In genomic region chr1:24558902-24559791, GRCh38 we compare ENCODE assay signal across 1 cellular context.
TF ChIP-seq lines count a peak whose summit lies in the region.

No MANE protein-coding gene starts in this region.

TF ChIP-seq in Ishikawa, 13 proteins besides CTCF, POLR2A, EP300 and RAD21 (continued from another document):
- TF ChIP-seq, protein P1, sequence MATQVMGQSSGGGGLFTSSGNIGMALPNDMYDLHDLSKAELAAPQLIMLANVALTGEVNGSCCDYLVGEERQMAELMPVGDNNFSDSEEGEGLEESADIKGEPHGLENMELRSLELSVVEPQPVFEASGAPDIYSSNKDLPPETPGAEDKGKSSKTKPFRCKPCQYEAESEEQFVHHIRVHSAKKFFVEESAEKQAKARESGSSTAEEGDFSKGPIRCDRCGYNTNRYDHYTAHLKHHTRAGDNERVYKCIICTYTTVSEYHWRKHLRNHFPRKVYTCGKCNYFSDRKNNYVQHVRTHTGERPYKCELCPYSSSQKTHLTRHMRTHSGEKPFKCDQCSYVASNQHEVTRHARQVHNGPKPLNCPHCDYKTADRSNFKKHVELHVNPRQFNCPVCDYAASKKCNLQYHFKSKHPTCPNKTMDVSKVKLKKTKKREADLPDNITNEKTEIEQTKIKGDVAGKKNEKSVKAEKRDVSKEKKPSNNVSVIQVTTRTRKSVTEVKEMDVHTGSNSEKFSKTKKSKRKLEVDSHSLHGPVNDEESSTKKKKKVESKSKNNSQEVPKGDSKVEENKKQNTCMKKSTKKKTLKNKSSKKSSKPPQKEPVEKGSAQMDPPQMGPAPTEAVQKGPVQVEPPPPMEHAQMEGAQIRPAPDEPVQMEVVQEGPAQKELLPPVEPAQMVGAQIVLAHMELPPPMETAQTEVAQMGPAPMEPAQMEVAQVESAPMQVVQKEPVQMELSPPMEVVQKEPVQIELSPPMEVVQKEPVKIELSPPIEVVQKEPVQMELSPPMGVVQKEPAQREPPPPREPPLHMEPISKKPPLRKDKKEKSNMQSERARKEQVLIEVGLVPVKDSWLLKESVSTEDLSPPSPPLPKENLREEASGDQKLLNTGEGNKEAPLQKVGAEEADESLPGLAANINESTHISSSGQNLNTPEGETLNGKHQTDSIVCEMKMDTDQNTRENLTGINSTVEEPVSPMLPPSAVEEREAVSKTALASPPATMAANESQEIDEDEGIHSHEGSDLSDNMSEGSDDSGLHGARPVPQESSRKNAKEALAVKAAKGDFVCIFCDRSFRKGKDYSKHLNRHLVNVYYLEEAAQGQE (IDR thresholded peaks at IDR 0.05; ENCODE audit: low read depth) = peak; percentile 29; the same call in 1 of the 2 replicates
- TF ChIP-seq CEBPB (IDR thresholded peaks at IDR 0.05) = no peak
- TF ChIP-seq NFIC (IDR thresholded peaks at IDR 0.05) = peak; percentile 86
TF ChIP-seq in Ishikawa: peak in this region for 5.
